In the genomic region with DNA sequence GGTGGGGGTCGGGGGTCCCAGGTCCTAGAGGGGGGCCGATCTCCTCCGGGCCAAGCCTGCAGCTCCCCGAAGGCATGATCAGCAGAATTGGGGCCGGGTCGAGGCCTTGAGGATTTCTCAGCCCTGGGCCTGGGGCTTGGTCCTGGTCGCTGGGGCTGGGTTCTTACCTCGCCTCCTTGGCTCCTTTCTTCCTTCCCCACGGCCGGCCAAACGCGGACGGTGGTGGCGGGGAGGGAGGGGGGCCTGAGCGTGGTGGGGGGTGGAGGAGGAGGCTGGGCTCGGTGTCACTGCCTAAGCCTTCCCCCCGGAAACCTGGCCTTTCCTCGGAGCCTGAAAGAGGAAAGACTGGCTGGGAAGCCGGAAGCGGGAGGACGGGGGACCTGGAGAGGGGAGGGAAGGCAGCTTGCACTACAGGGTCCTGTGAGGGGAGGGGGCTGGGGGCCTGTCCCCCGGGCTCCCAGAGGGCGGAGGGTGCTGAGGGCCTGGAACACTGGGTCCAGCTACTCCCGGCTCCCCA, we compare ENCODE assay signal across 8 cellular contexts. TPM values are rescaled to one million over a fixed set of nuclear protein-coding genes. Genes with fewer than 3 reads are reported as not detected.
DNase-seq lines count a peak whose midpoint lies in the region; ATAC-seq and TF ChIP-seq lines count a peak whose summit lies in the region.

A gene with protein sequence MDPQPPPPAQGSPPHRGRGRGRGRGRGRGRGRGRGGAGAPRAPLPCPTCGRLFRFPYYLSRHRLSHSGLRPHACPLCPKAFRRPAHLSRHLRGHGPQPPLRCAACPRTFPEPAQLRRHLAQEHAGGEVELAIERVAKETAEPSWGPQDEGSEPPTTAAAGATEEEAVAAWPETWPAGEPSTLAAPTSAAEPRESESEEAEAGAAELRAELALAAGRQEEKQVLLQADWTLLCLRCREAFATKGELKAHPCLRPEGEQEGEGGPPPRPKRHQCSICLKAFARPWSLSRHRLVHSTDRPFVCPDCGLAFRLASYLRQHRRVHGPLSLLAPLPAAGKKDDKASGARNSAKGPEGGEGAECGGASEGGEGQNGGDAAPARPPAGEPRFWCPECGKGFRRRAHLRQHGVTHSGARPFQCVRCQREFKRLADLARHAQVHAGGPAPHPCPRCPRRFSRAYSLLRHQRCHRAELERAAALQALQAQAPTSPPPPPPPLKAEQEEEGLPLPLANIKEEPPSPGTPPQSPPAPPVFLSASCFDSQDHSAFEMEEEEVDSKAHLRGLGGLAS (minus strand): TSS at position 221 of the 517 bp plus-strand sequence. CDS start 1,209 bp downstream, outside the sequence.

- H3K27ac ChIP-seq in esophagus squamous epithelium, result peak within 1 kb of the TSS; percentile 82 to 96 (median 91)

- H3K4me3 Mint-ChIP-seq in activated T-cell treated with anti-CD3 and anti-CD28 coated beads, Interleukin-2, amount 50 U/mL, for 4 hours, result peak within 1 kb of the TSS; percentile 88

- peaks cover 0 to 27% (median 7%) of the 10 kb centered on the region in 3 donors for H3K36me3 ChIP-seq in esophagus squamous epithelium

- peak; percentile 90 for DNase-seq in ELR (ENCODE audit: low read depth)
- DNase-seq in Jurkat, Clone E6-1 (ENCODE audit: low read depth, low spot score), result peak; percentile 85
- peak; percentile 65 for DNase-seq in OCI-M2 (lab: John Stamatoyannopoulos, UW; ENCODE audit: unreplicated experiment)
- DNase-seq in activated T-cell treated with anti-CD3 and anti-CD28 coated beads, Interleukin-2, amount 50 U/mL, for 4 hours, result peak; percentile 67
- DNase-seq in esophagus squamous epithelium (lab: John Stamatoyannopoulos, UW), result no peak
- peak; percentile 95 for DNase-seq in myocyte (ENCODE audit: low read depth)
- peak; percentile 93 for DNase-seq in stimulated activated CD8-positive, alpha-beta memory T cell treated with anti-CD3 and anti-CD28 coated beads, Interleukin-4, amount 100 ng/mL, for 48 hours

- H3K36me3 Mint-ChIP-seq in activated T-cell treated with anti-CD3 and anti-CD28 coated beads, Interleukin-2, amount 50 U/mL, for 4 hours (ENCODE audit: insufficient read depth), result peaks cover 14% of the 10 kb centered on the region

- H3K27me3 Mint-ChIP-seq in activated T-cell treated with anti-CD3 and anti-CD28 coated beads, Interleukin-2, amount 50 U/mL, for 4 hours (ENCODE audit: low read depth), result no peaks in the 10 kb centered on the region

- H3K4me1 Mint-ChIP-seq in activated T-cell treated with anti-CD3 and anti-CD28 coated beads, Interleukin-2, amount 50 U/mL, for 4 hours (ENCODE audit: low read depth), result peaks cover 27% of the 10 kb centered on the region

- ATAC-seq in activated T-cell treated with anti-CD3 and anti-CD28 coated beads, Interleukin-2, amount 50 U/mL, for 4 hours, result peak; percentile 76 to 78
- no peak for ATAC-seq in HG03139 (IDR thresholded peaks at IDR 0.05; ENCODE audit: unreplicated experiment)

- peaks cover 12 to 36% (median 14%) of the 10 kb centered on the region in 3 donors for H3K4me1 ChIP-seq in esophagus squamous epithelium

- peak within 1 kb of the TSS; percentile 88 for H3K4me3 ChIP-seq in Jurkat, Clone E6-1 (ENCODE audit: low read length)
- peak within 1 kb of the TSS; percentile 67 to 97 (median 83) for H3K4me3 ChIP-seq in esophagus squamous epithelium

- no peaks in the 10 kb centered on the region for H3K9me3 ChIP-seq in esophagus squamous epithelium

- WGBS in esophagus squamous epithelium, 2 donors, result 0% methylated on average over 5 to 7 of the region's 24 CpGs

- TF ChIP-seq POLR2A in esophagus squamous epithelium (IDR thresholded peaks at IDR 0.05), result no peak

- no peaks in the 10 kb centered on the region for H3K9me3 Mint-ChIP-seq in activated T-cell treated with anti-CD3 and anti-CD28 coated beads, Interleukin-2, amount 50 U/mL, for 4 hours

- TF ChIP-seq CTCF in esophagus squamous epithelium (IDR thresholded peaks at IDR 0.05), result peak in 1 of 6 experiments; percentile 5

- H3K27me3 ChIP-seq in esophagus squamous epithelium, result peaks cover 0 to 9% (median 0%) of the 10 kb centered on the region in 4 donors

- intact Hi-C loops in esophagus squamous epithelium (cut with DNase I), result no loop called here

RNA-seq across cellular contexts. Expression of the gene that starts here (rescaled TPM):
- polyA plus RNA-seq in Jurkat, Clone E6-1 (2012; ENCODE audit: insufficient read depth, insufficient read length), result 5.6 TPM
- total RNA-seq in activated T-cell treated with anti-CD3 and anti-CD28 coated beads, Interleukin-2, amount 50 U/mL, for 4 hours, result 10 to 100 TPM; 10.1 to 12.2 (median 11.0) TPM
- 1 to 10 TPM in 3 of 4 donors, under 1 TPM in 1; 0.75 to 3.0 (median 2.2) TPM for total RNA-seq in esophagus squamous epithelium
- total RNA-seq in myocyte, result 13.1 and 13.3 TPM in 2 replicates
- 13.4 TPM for polyA plus RNA-seq in myocyte (2012)
